Comparison of ENCODE assay signal across 30 cellular contexts in genomic region chr12:495466-495865, GRCh38.
"Had no signal": no experiment of that assay in that cellular context is flagged by ENCODE, and none has a peak within 500 bp of the region (broad histone marks: within the 10 kb centered on the region; RNA-seq: fewer than 3 reads in every experiment).

No MANE protein-coding gene starts in this region.

- FAIRE-seq: TTC549 had no signal

- ATAC-seq: activated CD4-positive, alpha-beta T cell treated with anti-CD3 and anti-CD28 coated beads for 36 hours; activated CD4-positive, CD25-positive, alpha-beta regulatory T cell treated with anti-CD3 and anti-CD28 coated beads, Interleukin-2, amount 50 U/mL, for 24 hours; activated CD8-positive, alpha-beta T cell treated with anti-CD3 and anti-CD28 coated beads, Interleukin-2, amount 10 ng/mL, durations not matched to agents 7 days and 5 days; Panc1; WTC11 had no signal

- H3K9ac ChIP-seq: KMS-11 had no signal

- H3K4me3 ChIP-seq: ascending aorta, cardiac muscle cell, SJCRH30, SK-N-MC had no signal

- H3K9me3 ChIP-seq: ascending aorta, SJCRH30 had no signal

- H3K36me3 ChIP-seq: ascending aorta, cardiac muscle cell had no signal

- H3K27me3 ChIP-seq: ascending aorta, cardiac muscle cell, SJCRH30 had no signal

- H3K4me2 ChIP-seq: KMS-11 had no signal

- H3K27ac ChIP-seq: ascending aorta, cardiac muscle cell, KMS-11, SJCRH30, SK-N-MC had no signal

- H3K4me1 ChIP-seq: SJCRH30 had no signal

- DNase-seq: activated CD4-positive, alpha-beta T cell treated with anti-CD3 and anti-CD28 coated beads for 36 hours; activated CD4-positive, alpha-beta T cell treated with anti-CD3 and anti-CD28 coated beads, Interleukin-2, amount 10 ng/mL, durations not matched to agents 7 days and 5 days; activated CD4-positive, alpha-beta T cell treated with anti-CD3 and anti-CD28 coated beads, Interleukin-2, amount 50 U/mL, for 48 hours; activated CD8-positive, alpha-beta T cell treated with anti-CD3 and anti-CD28 coated beads, Interleukin-2, amount 10 ng/mL, durations not matched to agents 7 days and 5 days; activated gamma-delta T cell; activated naive CD4-positive, alpha-beta T cell treated with Interleukin-2 at 50 U/mL for 16 hours; activated naive CD8-positive, alpha-beta T cell treated with anti-CD3 and anti-CD28 coated beads, Interleukin-2, amount 10 ng/mL, durations not matched to agents 7 days and 5 days; activated T-cell treated with anti-CD3 and anti-CD28 coated beads, Interleukin-2, amount 50 U/mL, for 24 hours; amygdala; MM.1S; MV-4-11; NCI-H1092 treated with DMSO at 0.1 percent for 48 hours; NCI-H1417 treated with DMSO at 0.1 percent for 48 hours; NCI-H187 treated with DMSO at 0.1 percent for 48 hours; NCI-H2081; NCI-H226; NCI-H446 treated with DMSO at 0.1 percent for 48 hours; NCI-H524; NCI-H69; NCI-H82; SHP77; SJCRH30 had no signal
